Comparison of ENCODE assay signal across 8 cellular contexts in genomic region chr22:41917906-41918791, GRCh38. TPM values are rescaled to one million over a fixed set of nuclear protein-coding genes. Genes with fewer than 3 reads are reported as not detected.
DNase-seq lines count a peak whose midpoint lies in the region; ATAC-seq, FAIRE-seq and TF ChIP-seq lines count a peak whose summit lies in the region.

No MANE protein-coding gene starts in this region.

- peaks cover 15% of the 10 kb centered on the region for H3K27me3 Mint-ChIP-seq in endothelial cell (ENCODE audit: unreplicated experiment)

- ATAC-seq in Right ventricle myocardium superior (ENCODE audit: poor library complexity) (peak; percentile 16), HG03378 (IDR thresholded peaks at IDR 0.05; ENCODE audit: unreplicated experiment) (no peak), GM18870 (IDR thresholded peaks at IDR 0.05; ENCODE audit: unreplicated experiment) (no peak)

- TF ChIP-seq CTCF in endothelial cell (IDR thresholded peaks at IDR 0.05; ENCODE audit: unreplicated experiment) (no peak), esophagus squamous epithelium (IDR thresholded peaks at IDR 0.05) (no peak)

- H3K9me3 ChIP-seq in small intestine (ENCODE audit: control insufficient read depth, low read depth) (no peaks in the 10 kb centered on the region), esophagus squamous epithelium (no peaks in the 10 kb centered on the region)

- no peak overlapping the region for H3K4me3 Mint-ChIP-seq in endothelial cell (ENCODE audit: unreplicated experiment)

- H3K4me3 ChIP-seq in small intestine (ENCODE audit: low read depth in 1 of 2, low read length in 2 of 2) (no peak overlapping the region), esophagus squamous epithelium (no peak overlapping the region)

- no peak overlapping the region for H3K27ac Mint-ChIP-seq in endothelial cell (ENCODE audit: unreplicated experiment)

- no peak for FAIRE-seq in small intestine (lab: Jason Lieb, UNC)

- intact Hi-C loops in Right ventricle myocardium superior (cut with DNase I) (no loop called here), cardiac septum (cut with DNase I) (no loop called here), esophagus squamous epithelium (cut with DNase I) (no loop called here)

- TF ChIP-seq POLR2A in esophagus squamous epithelium (IDR thresholded peaks at IDR 0.05), result no peak

- H3K4me1 Mint-ChIP-seq in endothelial cell (ENCODE audit: unreplicated experiment), result peaks cover 32% of the 10 kb centered on the region

- H3K4me1 ChIP-seq in small intestine (ENCODE audit: control insufficient read depth in 2 of 2, insufficient read depth in 1 of 2, low read depth in 1 of 2, low read length in 1 of 2) (no peaks in the 10 kb centered on the region), esophagus squamous epithelium (peaks cover 26 to 52% (median 35%) of the 10 kb centered on the region in 3 donors)

- no peaks in the 10 kb centered on the region for H3K36me3 Mint-ChIP-seq in endothelial cell (ENCODE audit: low read depth, unreplicated experiment)

- DNase-seq in Right ventricle myocardium superior (peak; percentile 78), cardiac septum (ENCODE audit: low spot score) (no peak), NOMO-1 (lab: John Stamatoyannopoulos, UW; ENCODE audit: unreplicated experiment in 2 of 2) (peak; percentile 49 to 53), endothelial cell (ENCODE audit: low spot score) (peak; percentile 8), small intestine (peak; percentile 61), esophagus squamous epithelium (lab: John Stamatoyannopoulos, UW) (no peak)

- H3K27me3 ChIP-seq in small intestine (ENCODE audit: control insufficient read depth in 2 of 2, insufficient read depth in 2 of 2, low read length in 2 of 2) (peaks cover 0 to 18% of the 10 kb centered on the region in 2 donors), esophagus squamous epithelium (peaks cover 11 to 73% (median 22%) of the 10 kb centered on the region in 4 donors)

- H3K9me3 Mint-ChIP-seq in endothelial cell (ENCODE audit: unreplicated experiment), result no peaks in the 10 kb centered on the region

- WGBS in small intestine, 3 donors, result 34 to 52% (median 41%) methylated on average over 23 of the region's 23 CpGs
- 58 to 62% methylated on average over 10 to 12 of the region's 23 CpGs for WGBS in esophagus squamous epithelium, 2 donors

- H3K27ac ChIP-seq in small intestine (ENCODE audit: low read depth in 1 of 2, low read length in 1 of 2), result no peak overlapping the region
- no peak overlapping the region for H3K27ac ChIP-seq in esophagus squamous epithelium

- no peaks in the 10 kb centered on the region for H3K36me3 ChIP-seq in small intestine (ENCODE audit: control insufficient read depth in 2 of 2, insufficient read depth in 2 of 2, low read length in 2 of 2)
- H3K36me3 ChIP-seq in esophagus squamous epithelium, result no peaks in the 10 kb centered on the region

RNA-seq across cellular contexts. Expression of gene SHISA8, which starts 3.3 kb away (rescaled TPM):
- total RNA-seq in Right ventricle myocardium superior (6.4 TPM), cardiac septum (not detected), endothelial cell (ENCODE audit: unreplicated experiment) (0.41 TPM), esophagus squamous epithelium (not detected)
- polyA plus RNA-seq in small intestine, result under 1 TPM in 1 of 3 donors, not detected in 2; 0.04 TPM

RNA-seq across cellular contexts. Expression of gene TNFRSF13C, which starts 8.5 kb away (rescaled TPM):
- total RNA-seq in Right ventricle myocardium superior, result 1.2 TPM
- total RNA-seq in cardiac septum, result 0.08 TPM
- 3.5 TPM for total RNA-seq in endothelial cell (ENCODE audit: unreplicated experiment)
- 1 to 10 TPM in 1 of 3 donors, under 1 TPM in 1, not detected in 1; 0.54 to 1.3 TPM for polyA plus RNA-seq in small intestine
- 1 to 10 TPM in 1 of 4 donors, under 1 TPM in 3; 0.19 to 1.9 (median 0.32) TPM for total RNA-seq in esophagus squamous epithelium

RNA-seq across cellular contexts. Expression of gene CENPM, which starts 28.8 kb away (rescaled TPM):
- total RNA-seq in Right ventricle myocardium superior, result 0.59 TPM
- 0.24 TPM for total RNA-seq in cardiac septum
- total RNA-seq in endothelial cell (ENCODE audit: unreplicated experiment), result 5.2 TPM
- polyA plus RNA-seq in small intestine, result 10 to 100 TPM in 1 of 3 donors, 1 to 10 TPM in 2; 2.2 to 42.0 (median 4.7) TPM
- 10 to 100 TPM in 2 of 4 donors, 1 to 10 TPM in 2; 6.9 to 12.6 (median 10.5) TPM for total RNA-seq in esophagus squamous epithelium

RNA-seq across cellular contexts. Expression of gene SEPTIN3, which starts 51.1 kb away (rescaled TPM):
- total RNA-seq in Right ventricle myocardium superior (0.08 TPM), cardiac septum (not detected), endothelial cell (ENCODE audit: unreplicated experiment) (0.36 TPM), esophagus squamous epithelium (1 to 10 TPM in 1 of 4 donors, under 1 TPM in 3; 0.04 to 1.1 (median 0.34) TPM)
- 1 to 10 TPM in 1 of 3 donors, under 1 TPM in 1, not detected in 1; 0.81 to 1.2 TPM for polyA plus RNA-seq in small intestine

Comparison
In these comparisons a context has a peak if more than half of its experiments do, and no peak if none do; other contexts are left out.
1. DNase-seq: peak in Right ventricle myocardium superior (single experiment), NOMO-1 (2 of 2), endothelial cell (single experiment) and small intestine (single experiment); none in cardiac septum (single experiment) and esophagus squamous epithelium (single experiment).